ENCODE assay signal across 4 cellular contexts in the genomic region with DNA sequence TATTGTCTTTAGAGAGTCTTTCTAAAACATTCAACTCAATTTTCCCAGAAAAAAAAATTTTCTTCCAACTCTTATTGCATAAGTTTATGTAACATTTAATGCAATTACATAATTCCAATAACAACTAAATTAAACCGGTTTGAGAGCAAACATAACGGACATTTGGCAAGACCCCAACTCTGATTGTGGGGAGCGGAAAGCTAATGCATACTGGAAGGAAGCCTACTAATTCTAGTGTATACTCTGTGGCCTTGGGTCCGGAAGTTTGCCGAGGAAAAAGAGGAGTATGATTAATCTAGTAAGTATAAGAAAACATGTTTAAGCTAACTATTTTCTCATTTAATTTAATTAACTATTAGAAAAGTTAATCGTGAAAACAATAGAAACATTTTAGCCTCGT.
"Had no signal": no experiment of that assay in that cellular context is flagged by ENCODE, and none has a peak within 500 bp of the region (broad histone marks: within the 10 kb centered on the region; RNA-seq: fewer than 3 reads in every experiment).

No MANE protein-coding gene starts in this region.

- DNase-seq: H9, HCEC 1CT, IMR-90 had no signal

- ATAC-seq: GM23338 had no signal

- H3K4me3 ChIP-seq: GM23338 had no signal
